In genomic region chr16:88830783-88831182, GRCh38 we compare ENCODE assay signal across 33 cellular contexts. TPM values are rescaled to one million over a fixed set of nuclear protein-coding genes. Genes with fewer than 3 reads are reported as not detected.
"Had no signal": no experiment of that assay in that cellular context is flagged by ENCODE, and none has a peak within 500 bp of the region (broad histone marks: within the 10 kb centered on the region; RNA-seq: fewer than 3 reads in every experiment).

No MANE protein-coding gene starts in this region.

- H3K4me3 Mint-ChIP-seq: activated CD4-positive, alpha-beta memory T cell treated with anti-CD3 and anti-CD28 coated beads, Interleukin-2, amount 10 ng/mL, durations not matched to agents 7 days and 5 days; activated CD4-positive, alpha-beta T cell treated with anti-CD3 and anti-CD28 coated beads, Interleukin-2, amount 10 ng/mL, durations not matched to agents 7 days and 5 days; activated naive CD4-positive, alpha-beta T cell treated with anti-CD3 and anti-CD28 coated beads, Interleukin-2, amount 10 ng/mL, durations not matched to agents 7 days and 5 days; activated naive CD8-positive, alpha-beta T cell treated with anti-CD3 and anti-CD28 coated beads, Interleukin-2, amount 10 ng/mL, durations not matched to agents 7 days and 5 days; activated T-cell treated with anti-CD3 and anti-CD28 coated beads, Interleukin-2, amount 50 U/mL, for 24 hours; activated T-cell treated with anti-CD3 and anti-CD28 coated beads, Interleukin-2, amount 50 U/mL, for 72 hours; brain had no signal

- H3K36me3 Mint-ChIP-seq: activated naive CD4-positive, alpha-beta T cell treated with anti-CD3 and anti-CD28 coated beads, Interleukin-2, amount 10 ng/mL, durations not matched to agents 7 days and 5 days; activated naive CD4-positive, alpha-beta T cell treated with anti-CD3 and anti-CD28 coated beads, Interleukin-2, amount 50 U/mL, for 72 hours; activated naive CD8-positive, alpha-beta T cell treated with anti-CD3 and anti-CD28 coated beads, Interleukin-2, amount 10 ng/mL, durations not matched to agents 7 days and 5 days had no signal

- H3K27me3 ChIP-seq: ascending aorta, breast epithelium, cardiac muscle cell, colonic mucosa, esophagus squamous epithelium, gastroesophageal sphincter had no signal

- H3K27ac Mint-ChIP-seq: activated CD4-positive, alpha-beta memory T cell treated with anti-CD3 and anti-CD28 coated beads, Interleukin-2, amount 10 ng/mL, durations not matched to agents 7 days and 5 days; activated CD4-positive, alpha-beta T cell treated with anti-CD3 and anti-CD28 coated beads, Interleukin-2, amount 10 ng/mL, durations not matched to agents 7 days and 5 days; activated naive CD4-positive, alpha-beta T cell treated with anti-CD3 and anti-CD28 coated beads, Interleukin-2, amount 10 ng/mL, durations not matched to agents 7 days and 5 days; activated naive CD4-positive, alpha-beta T cell treated with anti-CD3 and anti-CD28 coated beads, Interleukin-2, amount 50 U/mL, for 72 hours; activated naive CD8-positive, alpha-beta T cell treated with anti-CD3 and anti-CD28 coated beads, Interleukin-2, amount 10 ng/mL, durations not matched to agents 7 days and 5 days; activated T-cell treated with anti-CD3 and anti-CD28 coated beads, Interleukin-2, amount 50 U/mL, for 24 hours; activated T-cell treated with anti-CD3 and anti-CD28 coated beads, Interleukin-2, amount 50 U/mL, for 72 hours; brain had no signal

- H3K4me1 ChIP-seq: ascending aorta, breast epithelium, colonic mucosa, gastroesophageal sphincter had no signal

- H3K9me3 Mint-ChIP-seq: activated CD4-positive, alpha-beta memory T cell treated with anti-CD3 and anti-CD28 coated beads, Interleukin-2, amount 10 ng/mL, durations not matched to agents 7 days and 5 days; activated CD4-positive, alpha-beta T cell treated with anti-CD3 and anti-CD28 coated beads, Interleukin-2, amount 10 ng/mL, durations not matched to agents 7 days and 5 days; activated naive CD4-positive, alpha-beta T cell treated with anti-CD3 and anti-CD28 coated beads, Interleukin-2, amount 10 ng/mL, durations not matched to agents 7 days and 5 days; activated naive CD4-positive, alpha-beta T cell treated with anti-CD3 and anti-CD28 coated beads, Interleukin-2, amount 50 U/mL, for 72 hours; activated naive CD8-positive, alpha-beta T cell treated with anti-CD3 and anti-CD28 coated beads, Interleukin-2, amount 10 ng/mL, durations not matched to agents 7 days and 5 days; activated T-cell treated with anti-CD3 and anti-CD28 coated beads, Interleukin-2, amount 50 U/mL, for 24 hours; activated T-cell treated with anti-CD3 and anti-CD28 coated beads, Interleukin-2, amount 50 U/mL, for 72 hours; brain had no signal

- H3K36me3 ChIP-seq: breast epithelium, colonic mucosa had no signal

- DNase-seq: activated CD4-positive, alpha-beta memory T cell treated with anti-CD3 and anti-CD28 coated beads, Interleukin-2, amount 10 ng/mL, durations not matched to agents 7 days and 5 days; activated CD4-positive, alpha-beta T cell treated with anti-CD3 and anti-CD28 coated beads for 1 hour; activated CD4-positive, alpha-beta T cell treated with anti-CD3 and anti-CD28 coated beads for 4 hours; activated CD4-positive, alpha-beta T cell treated with anti-CD3 and anti-CD28 coated beads, Interleukin-2, amount 10 ng/mL, durations not matched to agents 7 days and 5 days; activated CD4-positive, alpha-beta T cell treated with anti-CD3 and anti-CD28 coated beads, Interleukin-2, amount 50 U/mL, for 4 hours; activated CD8-positive, alpha-beta memory T cell treated with anti-CD3 and anti-CD28 coated beads, Interleukin-2, amount 50 U/mL, for 48 hours; activated gamma-delta T cell; activated naive CD4-positive, alpha-beta T cell; activated naive CD4-positive, alpha-beta T cell treated with anti-CD3 and anti-CD28 coated beads, Interleukin-2, amount 10 ng/mL, durations not matched to agents 7 days and 5 days; activated naive CD8-positive, alpha-beta T cell treated with anti-CD3 and anti-CD28 coated beads, Interleukin-2, amount 10 ng/mL, durations not matched to agents 7 days and 5 days; activated T-cell treated with anti-CD3 and anti-CD28 coated beads for 4 hours; activated T-cell treated with anti-CD3 and anti-CD28 coated beads, Interleukin-2, amount 50 U/mL, for 24 hours; activated T-cell treated with anti-CD3 and anti-CD28 coated beads, Interleukin-2, amount 50 U/mL, for 72 hours; central memory CD4-positive, alpha-beta T cell; cerebellar nuclear complex; effector CD8-positive, alpha-beta T cell; esophagus squamous epithelium; foreskin melanocyte; head of caudate nucleus; T-helper 2 cell had no signal

- H3K9me3 ChIP-seq: ascending aorta, breast epithelium, colonic mucosa, esophagus squamous epithelium, gastroesophageal sphincter had no signal

- H3K4me3 ChIP-seq: ascending aorta, breast epithelium, cardiac muscle cell, colonic mucosa, esophagus squamous epithelium, gastroesophageal sphincter had no signal

- H3K27ac ChIP-seq: ascending aorta, breast epithelium, cardiac muscle cell, colonic mucosa, epithelial cell of prostate had no signal

- ATAC-seq: activated naive CD4-positive, alpha-beta T cell treated with anti-CD3 and anti-CD28 coated beads, Interleukin-2, amount 50 U/mL, for 72 hours; activated T-cell treated with anti-CD3 and anti-CD28 coated beads, Interleukin-2, amount 50 U/mL, for 72 hours had no signal

- H3K4me1 Mint-ChIP-seq: activated CD4-positive, alpha-beta memory T cell treated with anti-CD3 and anti-CD28 coated beads, Interleukin-2, amount 10 ng/mL, durations not matched to agents 7 days and 5 days; activated CD4-positive, alpha-beta T cell treated with anti-CD3 and anti-CD28 coated beads, Interleukin-2, amount 10 ng/mL, durations not matched to agents 7 days and 5 days; activated naive CD4-positive, alpha-beta T cell treated with anti-CD3 and anti-CD28 coated beads, Interleukin-2, amount 10 ng/mL, durations not matched to agents 7 days and 5 days; brain had no signal

- H3K27me3 Mint-ChIP-seq: activated CD4-positive, alpha-beta memory T cell treated with anti-CD3 and anti-CD28 coated beads, Interleukin-2, amount 10 ng/mL, durations not matched to agents 7 days and 5 days; activated CD4-positive, alpha-beta T cell treated with anti-CD3 and anti-CD28 coated beads, Interleukin-2, amount 10 ng/mL, durations not matched to agents 7 days and 5 days; activated naive CD4-positive, alpha-beta T cell treated with anti-CD3 and anti-CD28 coated beads, Interleukin-2, amount 10 ng/mL, durations not matched to agents 7 days and 5 days; activated naive CD8-positive, alpha-beta T cell treated with anti-CD3 and anti-CD28 coated beads, Interleukin-2, amount 10 ng/mL, durations not matched to agents 7 days and 5 days; activated T-cell treated with anti-CD3 and anti-CD28 coated beads, Interleukin-2, amount 50 U/mL, for 24 hours; brain had no signal

RNA-seq across cellular contexts. Expression of gene CDT1, which starts 27.2 kb away (rescaled TPM):
- total RNA-seq: ascending aorta had no signal

RNA-seq across cellular contexts. Expression of gene PABPN1L, which starts 35.7 kb away (rescaled TPM):
- total RNA-seq: activated CD4-positive, alpha-beta memory T cell treated with anti-CD3 and anti-CD28 coated beads, Interleukin-2, amount 10 ng/mL, durations not matched to agents 7 days and 5 days; activated CD4-positive, alpha-beta T cell treated with anti-CD3 and anti-CD28 coated beads, Interleukin-2, amount 10 ng/mL, durations not matched to agents 7 days and 5 days; activated naive CD4-positive, alpha-beta T cell treated with anti-CD3 and anti-CD28 coated beads, Interleukin-2, amount 50 U/mL, for 72 hours; activated naive CD8-positive, alpha-beta T cell treated with anti-CD3 and anti-CD28 coated beads, Interleukin-2, amount 10 ng/mL, durations not matched to agents 7 days and 5 days; activated T-cell treated with anti-CD3 and anti-CD28 coated beads, Interleukin-2, amount 50 U/mL, for 72 hours; ascending aorta; breast epithelium; cardiac muscle cell; colonic mucosa; dermis microvascular lymphatic vessel endothelial cell; endothelial cell of umbilical vein; esophagus squamous epithelium; fibroblast of lung; fibroblast of villous mesenchyme; T-helper 1 cell treated with Interleukin-12 subunit alpha and Interleukin-12 subunit beta and Interleukin-4 antibody, amounts not matched to agents 30 ng/mL and 1 ng/mL, for 36 hours had no signal
- polyA plus RNA-seq: endothelial cell of umbilical vein, fibroblast of lung had no signal
